In the genomic region with DNA sequence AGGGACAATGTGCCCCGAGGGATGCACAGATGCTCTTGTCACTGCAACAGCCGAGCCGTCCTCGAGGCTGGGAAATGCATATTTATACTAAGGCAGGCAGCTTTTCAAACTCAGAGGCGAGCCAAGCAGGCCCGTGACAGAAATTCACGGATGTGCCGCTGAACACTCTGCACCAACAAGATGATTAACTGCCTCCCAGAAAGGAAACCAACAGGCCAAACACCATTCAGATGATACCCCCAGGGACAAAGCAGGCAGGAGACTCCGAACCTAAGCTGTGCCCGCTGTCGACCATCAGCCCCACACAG, we compare ENCODE assay signal across 16 cellular contexts. TPM values are rescaled to one million over a fixed set of nuclear protein-coding genes. Genes with fewer than 3 reads are reported as not detected.
"Had no signal": no experiment of that assay in that cellular context is flagged by ENCODE, and none has a peak within 500 bp of the region (broad histone marks: within the 10 kb centered on the region; RNA-seq: fewer than 3 reads in every experiment).

No MANE protein-coding gene starts in this region.

- H3K9me3 Mint-ChIP-seq: natural killer cell; stimulated activated naive B cell treated with anti-CD40 and anti-IgM and Interleukin-4, amounts not matched to agents 10 μg/mL and 1 μg/mL and 100 μg/mL, for 72 hours had no signal

- H3K27me3 ChIP-seq: ascending aorta, tibial nerve had no signal

- DNase-seq: activated CD4-positive, alpha-beta T cell treated with anti-CD3 and anti-CD28 coated beads for 1 hour; activated CD4-positive, alpha-beta T cell treated with anti-CD3 and anti-CD28 coated beads, Interleukin-2, amount 50 U/mL, for 4 hours; activated naive CD4-positive, alpha-beta T cell treated with Interleukin-2 at 50 U/mL for 16 hours; activated T-cell treated with anti-CD3 and anti-CD28 coated beads for 4 hours; dermis blood vessel endothelial cell; hypothalamus; kidney; left ventricle myocardium superior; natural killer cell; occipital lobe; stimulated activated CD4-positive, alpha-beta T cell treated with anti-CD3 and anti-CD28 coated beads, Interleukin-2, amount 100 ng/mL, for 48 hours; stimulated activated naive B cell treated with anti-CD40 and anti-IgM and Interleukin-4, amounts not matched to agents 10 μg/mL and 1 μg/mL and 100 μg/mL, for 72 hours had no signal

- H3K27ac Mint-ChIP-seq: memory B cell, natural killer cell had no signal

- H3K27ac ChIP-seq: ascending aorta, tibial nerve had no signal

- H3K4me1 Mint-ChIP-seq: memory B cell; natural killer cell; stimulated activated naive B cell treated with anti-CD40 and anti-IgM and Interleukin-4, amounts not matched to agents 10 μg/mL and 1 μg/mL and 100 μg/mL, for 72 hours had no signal

- ATAC-seq: left ventricle myocardium superior; natural killer cell; stimulated activated naive B cell treated with anti-CD40 and anti-IgM and Interleukin-4, amounts not matched to agents 10 μg/mL and 1 μg/mL and 100 μg/mL, for 72 hours had no signal

- H3K36me3 Mint-ChIP-seq: memory B cell; natural killer cell; stimulated activated naive B cell treated with anti-CD40 and anti-IgM and Interleukin-4, amounts not matched to agents 10 μg/mL and 1 μg/mL and 100 μg/mL, for 72 hours had no signal

- H3K4me3 ChIP-seq: tibial nerve had no signal

- H3K4me3 Mint-ChIP-seq: memory B cell; natural killer cell; stimulated activated naive B cell treated with anti-CD40 and anti-IgM and Interleukin-4, amounts not matched to agents 10 μg/mL and 1 μg/mL and 100 μg/mL, for 72 hours had no signal

- H3K36me3 ChIP-seq: ascending aorta, tibial nerve had no signal

RNA-seq across cellular contexts. Expression of a gene that starts 31.8 kb away (rescaled TPM):
- total RNA-seq: glomerular endothelial cell had no signal
